In genomic region chr2:226475650-226476049, GRCh38 we compare ENCODE assay signal across 12 cellular contexts.
DNase-seq lines count a peak whose midpoint lies in the region; ATAC-seq and TF ChIP-seq lines count a peak whose summit lies in the region.
"Had no signal": no experiment of that assay in that cellular context is flagged by ENCODE, and none has a peak within 500 bp of the region (broad histone marks: within the 10 kb centered on the region; RNA-seq: fewer than 3 reads in every experiment).

No MANE protein-coding gene starts in this region.

- no peaks in the 10 kb centered on the region for H3K27me3 ChIP-seq in brain microvascular endothelial cell (replicated peaks)
- H3K27me3 ChIP-seq: SJCRH30 had no signal

- H3K4me3 ChIP-seq in brain microvascular endothelial cell (ENCODE audit: low read depth, low read length) = no peak overlapping the region
- H3K4me3 ChIP-seq: SJCRH30 had no signal

- TF ChIP-seq CTCF in brain microvascular endothelial cell (IDR thresholded peaks at IDR 0.05; ENCODE audit: low read depth, low read length, missing control alignments) = no peak

- no peaks in the 10 kb centered on the region for H3K36me3 ChIP-seq in brain microvascular endothelial cell (replicated peaks)
- H3K36me3 ChIP-seq: SJCRH30 had no signal

- DNase-seq in ACHN (peak; percentile 76), HT-29 (ENCODE audit: low spot score) (peak; percentile 64), brain microvascular endothelial cell (peak; percentile 52), kidney tubule cell (ENCODE audit: low spot score) (peak; percentile 86), NCI-H1105 (lab: John Stamatoyannopoulos, UW) (no peak)
- DNase-seq in effector CD8-positive, alpha-beta T cell (lab: John Stamatoyannopoulos, UW) = no peak
- DNase-seq in activated T-cell treated with anti-CD3 and anti-CD28 coated beads, Interleukin-2, amount 50 U/mL, for 1 hour = no peak
- DNase-seq: activated CD4-positive, alpha-beta T cell treated with anti-CD3 and anti-CD28 coated beads for 4 hours; activated gamma-delta T cell treated with Interleukin-2 at 50 U/mL for 16 hours; NCI-H446 treated with DMSO at 0.1 percent for 48 hours; SJCRH30 had no signal

- H3K27ac ChIP-seq in brain microvascular endothelial cell = no peak overlapping the region
- H3K27ac ChIP-seq: SJCRH30 had no signal

- in situ Hi-C loops in ACHN (cut with HindIII; ENCODE audit: low pct_ligation_motif_present, low pct_unique_long_range_greater_than_20kb, low sequenced_read_pairs) = no loop called here
- in situ Hi-C loops in brain microvascular endothelial cell (cut with HindIII; ENCODE audit: low pct_ligation_motif_present, low sequenced_read_pairs) = no loop called here

- ATAC-seq in HG03135 (IDR thresholded peaks at IDR 0.05; ENCODE audit: unreplicated experiment) = no peak

Comparison
In these comparisons a context has a peak if more than half of its experiments do, and no peak if none do; other contexts are left out.
1. DNase-seq: peak in ACHN (single experiment), HT-29 (single experiment), brain microvascular endothelial cell (single experiment) and kidney tubule cell (single experiment); none in effector CD8-positive, alpha-beta T cell (single experiment), activated T-cell treated with anti-CD3 and anti-CD28 coated beads, Interleukin-2, amount 50 U/mL, for 1 hour (single experiment) and NCI-H1105 (single experiment).